Comparison of ENCODE assay signal across 16 cellular contexts in the genomic region with DNA sequence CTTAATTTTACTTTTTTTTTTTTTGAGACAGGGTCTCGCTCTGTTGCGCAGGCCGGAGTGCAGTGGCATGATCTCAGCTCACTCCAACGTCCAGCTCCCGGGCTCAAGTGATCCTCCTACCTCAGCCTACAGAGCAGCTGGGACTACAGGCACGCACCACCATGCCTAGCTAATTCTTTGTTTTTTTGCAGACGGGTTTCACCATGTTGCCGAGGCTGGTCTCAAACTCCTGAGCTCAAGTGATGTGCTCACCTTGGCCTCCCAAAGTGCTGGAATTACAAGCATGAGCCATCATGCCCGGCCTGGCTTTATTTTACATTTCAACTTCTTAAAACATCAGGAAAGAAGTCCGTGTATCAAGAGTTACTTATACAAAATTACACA. TPM values are rescaled to one million over a fixed set of nuclear protein-coding genes. Genes with fewer than 3 reads are reported as not detected.
DNase-seq lines count a peak whose midpoint lies in the region; ATAC-seq and TF ChIP-seq lines count a peak whose summit lies in the region.
"Had no signal": no experiment of that assay in that cellular context is flagged by ENCODE, and none has a peak within 500 bp of the region (broad histone marks: within the 10 kb centered on the region; RNA-seq: fewer than 3 reads in every experiment).

No MANE protein-coding gene starts in this region.

- ATAC-seq in foreskin keratinocyte (peak; percentile 13), HG03139 (IDR thresholded peaks at IDR 0.05; ENCODE audit: unreplicated experiment) (no peak)

- H3K4me2 ChIP-seq in GM23248 (ENCODE audit: unreplicated experiment), result peak overlapping the region; percentile 64

- H3K79me2 ChIP-seq in GM23248 (ENCODE audit: insufficient read depth), result peaks cover 96% of the 10 kb centered on the region

- H3K36me3 ChIP-seq in GM23248 (ENCODE audit: low read depth) (peaks cover 42% of the 10 kb centered on the region), SK-N-MC (ENCODE audit: insufficient read depth, low read length) (peaks cover 57% of the 10 kb centered on the region), skeletal muscle tissue (ENCODE audit: control insufficient read depth in 3 of 3, insufficient read depth in 3 of 3, low read length in 3 of 3) (peaks cover 8 to 25% (median 19%) of the 10 kb centered on the region in 3 donors)

- H3K9me3 ChIP-seq in GM23248 (ENCODE audit: low read depth) (no peaks in the 10 kb centered on the region), SK-N-MC (ENCODE audit: low read depth, low read length) (no peaks in the 10 kb centered on the region), skeletal muscle tissue (ENCODE audit: control insufficient read depth in 3 of 3, low read length in 3 of 3) (no peaks in the 10 kb centered on the region)

- H3K9me2 ChIP-seq in GM23248 (ENCODE audit: insufficient read depth), result no peaks in the 10 kb centered on the region

- H3K27me3 ChIP-seq in GM23248 (replicated peaks; ENCODE audit: insufficient read depth), result no peaks in the 10 kb centered on the region
- no peaks in the 10 kb centered on the region for H3K27me3 ChIP-seq in foreskin keratinocyte
- H3K27me3 ChIP-seq in skeletal muscle tissue (ENCODE audit: control insufficient read depth in 3 of 3, insufficient read depth in 3 of 3, low read length in 3 of 3), result no peaks in the 10 kb centered on the region

- WGBS in GM23248 (ENCODE audit: low coverage in 1 of 2, low lambda C conversion rate in 2 of 2, missing lambda C conversion rate in 2 of 2), 2 experiments, result 83 to 85% methylated on average over 10 of the region's 10 CpGs

- H3K27ac ChIP-seq in GM23248 (peak overlapping the region; percentile 53), SK-N-MC (peak overlapping the region; percentile 74; the same call in 1 of the 2 replicates), foreskin keratinocyte (peak overlapping the region; percentile 45), skeletal muscle tissue (ENCODE audit: low read depth, low read length) (peak overlapping the region; percentile 82), coronary artery (peak overlapping the region in 1 of 2 donors; percentile 64)
- H3K27ac ChIP-seq: parathyroid adenoma had no signal

- no peak for TF ChIP-seq CTCF in foreskin keratinocyte (conservative IDR thresholded peaks at IDR 0.05)
- no peak for TF ChIP-seq CTCF in coronary artery (IDR thresholded peaks at IDR 0.05)

- in situ Hi-C loops in GM23248 (cut with MboI), result loop anchor here (25.0 kb wide), 1 partner anchor 407 kb away; no protein-coding TSS in a partner anchor

- no peak overlapping the region for H3K4me3 ChIP-seq in GM23248
- no peak overlapping the region for H3K4me3 ChIP-seq in SK-N-MC
- H3K4me3 ChIP-seq in skeletal muscle tissue (ENCODE audit: low read length in 3 of 3), result no peak overlapping the region
- H3K4me3 ChIP-seq in coronary artery, result no peak overlapping the region

- no peak for DNase-seq in GM23248
- no peak for DNase-seq in SK-N-MC (ENCODE audit: low read depth, low spot score)
- no peak for DNase-seq in foreskin keratinocyte
- DNase-seq in coronary artery (ENCODE audit: low spot score), result no peak
- DNase-seq in stimulated activated naive CD4-positive, alpha-beta T cell (lab: John Stamatoyannopoulos, UW), result no peak
- no peak for DNase-seq in HuH-7 (ENCODE audit: low spot score)
- DNase-seq: activated naive CD4-positive, alpha-beta T cell; glutamatergic neuron; NCI-H1092 treated with DMSO at 0.1 percent for 48 hours; NCI-H748 treated with DMSO at 0.1 percent for 48 hours; stimulated activated CD4-positive, alpha-beta T cell treated with anti-CD3 and anti-CD28 coated beads, Interleukin-12 subunit alpha, Interleukin-12 subunit beta, amount 100 ng/mL, for 4 hours; T-helper 2 cell had no signal

- no peak overlapping the region for H2AFZ ChIP-seq in GM23248
- H2AFZ ChIP-seq: parathyroid adenoma had no signal

- H3K9ac ChIP-seq in GM23248, result 0 out of 2 replicates have a peak overlapping the region, but pooled peaks have one; percentile 7
- no peak overlapping the region for H3K9ac ChIP-seq in SK-N-MC (ENCODE audit: insufficient read length)
- H3K9ac ChIP-seq in skeletal muscle tissue (ENCODE audit: low read depth in 1 of 3, low read length in 3 of 3), result peak overlapping the region in 2 of 3 donors; percentile 2 to 27
- H3K9ac ChIP-seq: parathyroid adenoma had no signal

- no peaks in the 10 kb centered on the region for H4K20me1 ChIP-seq in GM23248 (ENCODE audit: insufficient read depth)

- H3K4me1 ChIP-seq in GM23248 (ENCODE audit: insufficient read depth) (peaks cover 59% of the 10 kb centered on the region), foreskin keratinocyte (peaks cover 37% of the 10 kb centered on the region), skeletal muscle tissue (ENCODE audit: control insufficient read depth in 3 of 3, insufficient read depth in 3 of 3, low read length in 3 of 3) (peaks cover 44 to 50% (median 50%) of the 10 kb centered on the region in 3 donors)
- H3K4me1 ChIP-seq: parathyroid adenoma had no signal

- peaks cover 43% of the 10 kb centered on the region for H3F3A ChIP-seq in GM23248 (ENCODE audit: insufficient read depth)

RNA-seq across cellular contexts. Expression of a gene that starts 5.7 kb away (rescaled TPM):
- total RNA-seq in GM23248 (2014; rRNA removed; shearing (Covaris generic)), result 29.5 and 36.2 TPM in 2 replicates
- polyA plus RNA-seq in GM23248 (2016; fragmentation: Nextera tagmentation; extraction: Ambion mirVana) (43.8 and 45.1 TPM in 2 replicates), foreskin keratinocyte (27.6 and 33.1 TPM in 2 replicates)
- total RNA-seq in foreskin keratinocyte (29.9 and 32.9 TPM in 2 replicates), skeletal muscle tissue (31.3 TPM)

RNA-seq across cellular contexts. Expression of a gene that starts 17.8 kb away (rescaled TPM):
- 7.8 and 9.7 TPM in 2 replicates for total RNA-seq in GM23248 (2014; rRNA removed; shearing (Covaris generic))
- polyA plus RNA-seq in GM23248 (2016; fragmentation: Nextera tagmentation; extraction: Ambion mirVana) (1.6 and 1.8 TPM in 2 replicates), foreskin keratinocyte (2.6 and 3.0 TPM in 2 replicates)
- total RNA-seq in foreskin keratinocyte (7.1 and 7.8 TPM in 2 replicates), skeletal muscle tissue (85.1 TPM)
- polyA plus RNA-seq: CD14-positive monocyte had no signal

RNA-seq across cellular contexts. Expression of a gene that starts 42.3 kb away (rescaled TPM):
- total RNA-seq in GM23248 (2014; rRNA removed; shearing (Covaris generic)), result not detected in 2 replicates
- polyA plus RNA-seq in GM23248 (2016; fragmentation: Nextera tagmentation; extraction: Ambion mirVana) (not detected in 2 replicates), foreskin keratinocyte (not detected in 2 replicates)
- total RNA-seq in foreskin keratinocyte (not detected in 2 replicates), skeletal muscle tissue (not detected)
- polyA plus RNA-seq: CD14-positive monocyte had no signal
